6 cellular contexts compared by ENCODE assay signal in the genomic region with DNA sequence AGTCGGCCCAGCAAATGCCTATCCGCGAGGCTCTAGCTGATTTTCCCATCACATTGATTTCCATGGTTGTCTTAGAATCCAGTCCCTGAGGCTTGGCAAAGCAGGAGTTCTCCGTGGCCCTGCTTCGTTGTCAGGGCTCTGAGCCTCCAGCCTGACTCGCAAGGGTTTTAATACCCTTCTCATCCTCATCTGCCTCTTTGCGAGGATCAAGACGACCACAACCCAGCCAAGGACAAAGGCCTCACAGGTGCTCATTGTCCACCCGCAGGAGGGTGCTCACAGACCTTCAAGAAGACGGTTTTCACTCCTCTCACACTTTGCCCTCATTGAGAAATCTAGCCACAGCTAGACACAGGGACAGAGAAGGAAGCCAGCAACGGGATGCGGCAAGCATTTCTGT.
"Had no signal": no experiment of that assay in that cellular context is flagged by ENCODE, and none has a peak within 500 bp of the region (broad histone marks: within the 10 kb centered on the region; RNA-seq: fewer than 3 reads in every experiment).

No MANE protein-coding gene starts in this region.

- H3K36me3 Mint-ChIP-seq: IgD-negative memory B cell had no signal

- H3K27me3 Mint-ChIP-seq: IgD-negative memory B cell had no signal

- H3K27ac ChIP-seq: HL-60 had no signal

- H3K4me3 ChIP-seq: K562 had no signal

- H3K27ac Mint-ChIP-seq: IgD-negative memory B cell had no signal

- DNase-seq: IMR-90, KBM-7, KG1 had no signal
